1 cellular context compared by ENCODE assay signal in genomic region chr5:120345947-120346346, GRCh38.
TF ChIP-seq lines count a peak whose summit lies in the region.

No MANE protein-coding gene starts in this region.

TF ChIP-seq in K562, 482 proteins besides CTCF, POLR2A, EP300 and RAD21 (continued from another document):
- TF ChIP-seq, protein P1, sequence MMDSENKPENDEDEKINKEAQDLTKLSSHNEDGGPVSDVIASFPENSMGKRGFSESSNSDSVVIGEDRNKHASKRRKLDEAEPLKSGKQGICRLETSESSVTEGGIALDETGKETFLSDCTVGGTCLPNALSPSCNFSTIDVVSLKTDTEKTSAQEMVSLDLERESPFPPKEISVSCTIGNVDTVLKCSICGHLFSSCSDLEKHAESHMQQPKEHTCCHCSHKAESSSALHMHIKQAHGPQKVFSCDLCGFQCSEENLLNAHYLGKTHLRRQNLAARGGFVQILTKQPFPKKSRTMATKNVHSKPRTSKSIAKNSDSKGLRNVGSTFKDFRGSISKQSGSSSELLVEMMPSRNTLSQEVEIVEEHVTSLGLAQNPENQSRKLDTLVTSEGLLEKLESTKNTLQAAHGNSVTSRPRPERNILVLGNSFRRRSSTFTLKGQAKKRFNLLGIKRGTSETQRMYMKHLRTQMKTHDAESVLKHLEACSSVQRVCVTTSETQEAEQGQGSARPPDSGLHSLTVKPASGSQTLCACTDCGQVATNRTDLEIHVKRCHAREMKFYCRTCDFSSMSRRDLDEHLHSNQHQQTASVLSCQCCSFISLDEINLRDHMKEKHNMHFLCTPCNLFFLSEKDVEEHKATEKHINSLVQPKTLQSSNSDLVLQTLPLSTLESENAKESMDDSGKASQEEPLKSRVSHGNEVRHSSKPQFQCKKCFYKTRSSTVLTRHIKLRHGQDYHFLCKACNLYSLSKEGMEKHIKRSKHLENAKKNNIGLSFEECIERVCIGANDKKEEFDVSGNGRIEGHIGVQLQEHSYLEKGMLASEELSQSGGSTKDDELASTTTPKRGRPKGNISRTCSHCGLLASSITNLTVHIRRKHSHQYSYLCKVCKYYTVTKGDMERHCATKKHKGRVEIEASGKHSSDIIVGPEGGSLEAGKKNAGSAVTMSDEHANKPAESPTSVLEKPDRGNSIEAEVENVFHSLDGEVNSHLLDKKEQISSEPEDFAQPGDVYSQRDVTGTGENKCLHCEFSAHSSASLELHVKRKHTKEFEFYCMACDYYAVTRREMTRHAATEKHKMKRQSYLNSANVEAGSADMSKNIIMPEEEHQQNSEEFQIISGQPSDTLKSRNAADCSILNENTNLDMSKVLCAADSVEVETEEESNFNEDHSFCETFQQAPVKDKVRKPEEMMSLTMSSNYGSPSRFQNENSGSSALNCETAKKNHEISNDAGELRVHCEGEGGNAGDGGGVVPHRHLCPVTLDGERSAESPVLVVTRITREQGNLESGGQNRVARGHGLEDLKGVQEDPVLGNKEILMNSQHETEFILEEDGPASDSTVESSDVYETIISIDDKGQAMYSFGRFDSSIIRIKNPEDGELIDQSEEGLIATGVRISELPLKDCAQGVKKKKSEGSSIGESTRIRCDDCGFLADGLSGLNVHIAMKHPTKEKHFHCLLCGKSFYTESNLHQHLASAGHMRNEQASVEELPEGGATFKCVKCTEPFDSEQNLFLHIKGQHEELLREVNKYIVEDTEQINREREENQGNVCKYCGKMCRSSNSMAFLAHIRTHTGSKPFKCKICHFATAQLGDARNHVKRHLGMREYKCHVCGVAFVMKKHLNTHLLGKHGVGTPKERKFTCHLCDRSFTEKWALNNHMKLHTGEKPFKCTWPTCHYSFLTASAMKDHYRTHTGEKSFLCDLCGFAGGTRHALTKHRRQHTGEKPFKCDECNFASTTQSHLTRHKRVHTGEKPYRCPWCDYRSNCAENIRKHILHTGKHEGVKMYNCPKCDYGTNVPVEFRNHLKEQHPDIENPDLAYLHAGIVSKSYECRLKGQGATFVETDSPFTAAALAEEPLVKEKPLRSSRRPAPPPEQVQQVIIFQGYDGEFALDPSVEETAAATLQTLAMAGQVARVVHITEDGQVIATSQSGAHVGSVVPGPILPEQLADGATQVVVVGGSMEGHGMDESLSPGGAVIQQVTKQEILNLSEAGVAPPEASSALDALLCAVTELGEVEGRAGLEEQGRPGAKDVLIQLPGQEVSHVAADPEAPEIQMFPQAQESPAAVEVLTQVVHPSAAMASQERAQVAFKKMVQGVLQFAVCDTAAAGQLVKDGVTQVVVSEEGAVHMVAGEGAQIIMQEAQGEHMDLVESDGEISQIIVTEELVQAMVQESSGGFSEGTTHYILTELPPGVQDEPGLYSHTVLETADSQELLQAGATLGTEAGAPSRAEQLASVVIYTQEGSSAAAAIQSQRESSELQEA (IDR thresholded peaks at IDR 0.05; ENCODE audit: low read depth): no peak
- TF ChIP-seq, protein P2, sequence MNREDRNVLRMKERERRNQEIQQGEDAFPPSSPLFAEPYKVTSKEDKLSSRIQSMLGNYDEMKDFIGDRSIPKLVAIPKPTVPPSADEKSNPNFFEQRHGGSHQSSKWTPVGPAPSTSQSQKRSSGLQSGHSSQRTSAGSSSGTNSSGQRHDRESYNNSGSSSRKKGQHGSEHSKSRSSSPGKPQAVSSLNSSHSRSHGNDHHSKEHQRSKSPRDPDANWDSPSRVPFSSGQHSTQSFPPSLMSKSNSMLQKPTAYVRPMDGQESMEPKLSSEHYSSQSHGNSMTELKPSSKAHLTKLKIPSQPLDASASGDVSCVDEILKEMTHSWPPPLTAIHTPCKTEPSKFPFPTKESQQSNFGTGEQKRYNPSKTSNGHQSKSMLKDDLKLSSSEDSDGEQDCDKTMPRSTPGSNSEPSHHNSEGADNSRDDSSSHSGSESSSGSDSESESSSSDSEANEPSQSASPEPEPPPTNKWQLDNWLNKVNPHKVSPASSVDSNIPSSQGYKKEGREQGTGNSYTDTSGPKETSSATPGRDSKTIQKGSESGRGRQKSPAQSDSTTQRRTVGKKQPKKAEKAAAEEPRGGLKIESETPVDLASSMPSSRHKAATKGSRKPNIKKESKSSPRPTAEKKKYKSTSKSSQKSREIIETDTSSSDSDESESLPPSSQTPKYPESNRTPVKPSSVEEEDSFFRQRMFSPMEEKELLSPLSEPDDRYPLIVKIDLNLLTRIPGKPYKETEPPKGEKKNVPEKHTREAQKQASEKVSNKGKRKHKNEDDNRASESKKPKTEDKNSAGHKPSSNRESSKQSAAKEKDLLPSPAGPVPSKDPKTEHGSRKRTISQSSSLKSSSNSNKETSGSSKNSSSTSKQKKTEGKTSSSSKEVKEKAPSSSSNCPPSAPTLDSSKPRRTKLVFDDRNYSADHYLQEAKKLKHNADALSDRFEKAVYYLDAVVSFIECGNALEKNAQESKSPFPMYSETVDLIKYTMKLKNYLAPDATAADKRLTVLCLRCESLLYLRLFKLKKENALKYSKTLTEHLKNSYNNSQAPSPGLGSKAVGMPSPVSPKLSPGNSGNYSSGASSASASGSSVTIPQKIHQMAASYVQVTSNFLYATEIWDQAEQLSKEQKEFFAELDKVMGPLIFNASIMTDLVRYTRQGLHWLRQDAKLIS (CRISPR knock-in tag; IDR thresholded peaks at IDR 0.05): no peak
- peak; percentile 86 for TF ChIP-seq NFE2 (IDR thresholded peaks at IDR 0.05; ENCODE audit: low read depth)
- no peak for TF ChIP-seq ZNF134 (CRISPR knock-in tag; conservative IDR thresholded peaks at IDR 0.05)
- TF ChIP-seq MAFG (tag; conservative IDR thresholded peaks at IDR 0.05): peak; percentile 80
- no peak for TF ChIP-seq FOXK2 (conservative IDR thresholded peaks at IDR 0.05 in 1 of 2, IDR thresholded peaks at IDR 0.05 in 1 of 2; ENCODE audit: low read depth in 2 of 2)
- TF ChIP-seq ZNF696 (CRISPR knock-in tag; conservative IDR thresholded peaks at IDR 0.05): no peak
- peak; percentile 59; the same call in 1 of the 2 replicates for TF ChIP-seq MAFF (IDR thresholded peaks at IDR 0.05; ENCODE audit: low read length)
- peak; percentile 50; the same call in 1 of the 2 replicates for TF ChIP-seq MAFK (IDR thresholded peaks at IDR 0.05; ENCODE audit: low read length)
- TF ChIP-seq ZNF431 (CRISPR knock-in tag; IDR thresholded peaks at IDR 0.05): no peak
- TF ChIP-seq NFRKB (IDR thresholded peaks at IDR 0.05; ENCODE audit: low read depth): no peak
- no peak for TF ChIP-seq ZNF740 (CRISPR knock-in tag; IDR thresholded peaks at IDR 0.05)
- no peak for TF ChIP-seq ZNF740 (tag; IDR thresholded peaks at IDR 0.05)
- peak; percentile 71 for TF ChIP-seq ZNF316 (IDR thresholded peaks at IDR 0.05)
- no peak for TF ChIP-seq SNRNP70 (optimal IDR thresholded peaks at IDR 0.05; ENCODE audit: low read depth, low read length)
